34 cellular contexts compared by ENCODE assay signal in the genomic region with DNA sequence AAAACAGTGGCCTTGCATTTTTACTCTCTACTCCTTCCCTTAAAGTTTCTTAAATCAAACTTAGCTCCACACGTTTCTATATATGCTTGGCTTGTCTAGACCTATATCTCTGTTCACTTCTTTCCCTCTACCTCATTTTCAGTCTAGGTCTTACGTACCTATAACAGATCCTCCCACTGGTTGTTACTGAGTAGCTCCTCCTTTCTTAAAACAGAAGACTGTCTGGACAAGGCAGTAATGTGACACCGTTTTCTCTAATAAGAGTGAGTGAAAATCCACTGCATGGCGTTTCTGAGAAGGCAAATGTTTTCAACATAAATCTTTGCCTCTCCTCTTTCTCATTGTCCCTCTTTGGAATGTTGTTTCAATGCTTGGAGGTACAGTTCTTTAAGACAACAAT.
"Had no signal": no experiment of that assay in that cellular context is flagged by ENCODE, and none has a peak within 500 bp of the region (broad histone marks: within the 10 kb centered on the region; RNA-seq: fewer than 3 reads in every experiment).

No MANE protein-coding gene starts in this region.

- H3K27me3 ChIP-seq: ascending aorta, body of pancreas, Peyer's patch had no signal

- H3K27ac ChIP-seq: ascending aorta, body of pancreas, Peyer's patch, RWPE1, SJSA1 had no signal

- H3K9me3 Mint-ChIP-seq: activated B cell treated with CpG ODN at 0.5 μM for 24 hours; activated CD4-positive, alpha-beta T cell treated with anti-CD3 and anti-CD28 coated beads, Interleukin-2, amount 10 ng/mL, durations not matched to agents 24 days and 14 days; activated naive CD4-positive, alpha-beta T cell treated with anti-CD3 and anti-CD28 coated beads, Interleukin-2, amount 50 U/mL, for 72 hours; activated naive CD8-positive, alpha-beta T cell treated with anti-CD3 and anti-CD28 coated beads, Interleukin-2, amount 50 U/mL, for 24 hours; activated T-cell treated with anti-CD3 and anti-CD28 coated beads, Interleukin-2, amount 50 U/mL, for 24 hours; central memory CD8-positive, alpha-beta T cell; T-helper 1 cell treated with Interleukin-12 subunit alpha and Interleukin-12 subunit beta and Interleukin-4 antibody, amounts not matched to agents 30 μg/mL and 1 μg/mL, for 36 hours had no signal

- H3K4me3 Mint-ChIP-seq: activated B cell treated with CpG ODN at 0.5 μM for 24 hours; activated CD4-positive, alpha-beta T cell treated with anti-CD3 and anti-CD28 coated beads, Interleukin-2, amount 10 ng/mL, durations not matched to agents 24 days and 14 days; activated CD8-positive, alpha-beta memory T cell treated with anti-CD3 and anti-CD28 coated beads, Interleukin-2, amount 10 ng/mL, durations not matched to agents 7 days and 5 days; activated naive CD8-positive, alpha-beta T cell treated with anti-CD3 and anti-CD28 coated beads, Interleukin-2, amount 50 U/mL, for 24 hours; activated T-cell treated with anti-CD3 and anti-CD28 coated beads, Interleukin-2, amount 50 U/mL, for 24 hours; central memory CD8-positive, alpha-beta T cell; T-helper 1 cell treated with Interleukin-12 subunit alpha and Interleukin-12 subunit beta and Interleukin-4 antibody, amounts not matched to agents 30 μg/mL and 1 μg/mL, for 36 hours had no signal

- H3K9me3 ChIP-seq: ascending aorta, body of pancreas, Peyer's patch, SJSA1 had no signal

- H3K27ac Mint-ChIP-seq: activated B cell treated with CpG ODN at 0.5 μM for 24 hours; activated CD4-positive, alpha-beta T cell treated with anti-CD3 and anti-CD28 coated beads, Interleukin-2, amount 10 ng/mL, durations not matched to agents 24 days and 14 days; activated CD8-positive, alpha-beta memory T cell treated with anti-CD3 and anti-CD28 coated beads, Interleukin-2, amount 10 ng/mL, durations not matched to agents 7 days and 5 days; activated naive CD4-positive, alpha-beta T cell treated with anti-CD3 and anti-CD28 coated beads, Interleukin-2, amount 50 U/mL, for 72 hours; activated naive CD8-positive, alpha-beta T cell treated with anti-CD3 and anti-CD28 coated beads, Interleukin-2, amount 50 U/mL, for 24 hours; activated T-cell treated with anti-CD3 and anti-CD28 coated beads, Interleukin-2, amount 50 U/mL, for 24 hours; T-helper 1 cell treated with Interleukin-12 subunit alpha and Interleukin-12 subunit beta and Interleukin-4 antibody, amounts not matched to agents 30 μg/mL and 1 μg/mL, for 36 hours had no signal

- H3K36me3 ChIP-seq: ascending aorta, Peyer's patch, SJSA1 had no signal

- H3K4me3 ChIP-seq: ascending aorta, body of pancreas, Peyer's patch, SJSA1 had no signal

- H3K27me3 Mint-ChIP-seq: activated CD4-positive, alpha-beta T cell treated with anti-CD3 and anti-CD28 coated beads, Interleukin-2, amount 10 ng/mL, durations not matched to agents 24 days and 14 days; activated naive CD8-positive, alpha-beta T cell treated with anti-CD3 and anti-CD28 coated beads, Interleukin-2, amount 50 U/mL, for 24 hours had no signal

- H3K4me1 ChIP-seq: ascending aorta, body of pancreas, Peyer's patch, SJSA1 had no signal

- DNase-seq: activated B cell treated with CpG ODN at 0.5 μM for 24 hours; activated CD4-positive, alpha-beta T cell treated with anti-CD3 and anti-CD28 coated beads for 1 hour; activated CD4-positive, alpha-beta T cell treated with anti-CD3 and anti-CD28 coated beads, Interleukin-2, amount 10 ng/mL, durations not matched to agents 24 days and 14 days; activated CD4-positive, alpha-beta T cell treated with anti-CD3 and anti-CD28 coated beads, Interleukin-2, amount 50 U/mL, for 48 hours; activated CD8-positive, alpha-beta memory T cell treated with anti-CD3 and anti-CD28 coated beads, Interleukin-2, amount 10 ng/mL, durations not matched to agents 7 days and 5 days; activated effector memory CD4-positive, alpha-beta T cell treated with anti-CD3 and anti-CD28 coated beads, Interleukin-2, amount 50 U/mL, for 16 hours; activated naive CD4-positive, alpha-beta T cell treated with Interleukin-2 at 50 U/mL for 16 hours; activated naive CD8-positive, alpha-beta T cell treated with anti-CD3 and anti-CD28 coated beads, Interleukin-2, amount 50 U/mL, for 24 hours; activated T-cell treated with anti-CD3 and anti-CD28 coated beads, Interleukin-2, amount 50 U/mL, for 24 hours; amniotic stem cell; body of pancreas; Kasumi-1; KBM-7; MV-4-11; NCI-H1092 treated with DMSO at 0.1 percent for 48 hours; NCI-H1436; NCI-H1694 treated with DMSO at 0.1 percent for 48 hours; NCI-H2029 treated with DMSO at 0.1 percent for 48 hours; NCI-H446 treated with DMSO at 0.1 percent for 48 hours; NCI-H524 treated with DMSO at 0.1 percent for 48 hours; NCI-H748 treated with DMSO at 0.1 percent for 48 hours; NK-92 treated with Interleukin-12 subunit alpha and Interleukin-12 subunit beta, amount 100 ng/mL, for 24 hours; OCI-M1; Peyer's patch; Right ventricle myocardium superior; SW 1271; T-helper 9 cell had no signal

- H3K36me3 Mint-ChIP-seq: activated CD8-positive, alpha-beta memory T cell treated with anti-CD3 and anti-CD28 coated beads, Interleukin-2, amount 10 ng/mL, durations not matched to agents 7 days and 5 days; activated naive CD4-positive, alpha-beta T cell treated with anti-CD3 and anti-CD28 coated beads, Interleukin-2, amount 50 U/mL, for 72 hours had no signal

- ATAC-seq: activated CD8-positive, alpha-beta memory T cell treated with anti-CD3 and anti-CD28 coated beads, Interleukin-2, amount 10 ng/mL, durations not matched to agents 7 days and 5 days; activated naive CD4-positive, alpha-beta T cell treated with anti-CD3 and anti-CD28 coated beads, Interleukin-2, amount 50 U/mL, for 72 hours; activated naive CD8-positive, alpha-beta T cell treated with anti-CD3 and anti-CD28 coated beads, Interleukin-2, amount 50 U/mL, for 24 hours; body of pancreas; SK-N-SH treated with all-trans-retinoic acid at 6 μM for 48 hours had no signal

- H3K4me1 Mint-ChIP-seq: activated B cell treated with CpG ODN at 0.5 μM for 24 hours; activated CD4-positive, alpha-beta T cell treated with anti-CD3 and anti-CD28 coated beads, Interleukin-2, amount 10 ng/mL, durations not matched to agents 24 days and 14 days; activated CD8-positive, alpha-beta memory T cell treated with anti-CD3 and anti-CD28 coated beads, Interleukin-2, amount 10 ng/mL, durations not matched to agents 7 days and 5 days; activated naive CD8-positive, alpha-beta T cell treated with anti-CD3 and anti-CD28 coated beads, Interleukin-2, amount 50 U/mL, for 24 hours; central memory CD8-positive, alpha-beta T cell had no signal
